In genomic region chr17:13601776-13602551, GRCh38 we compare ENCODE assay signal across 1 cellular context.
TF ChIP-seq lines count a peak whose summit lies in the region.

HS3ST3A1 (minus strand) TSS chr17:13601929; CDS start chr17:13601129, 800 bp downstream.

TF ChIP-seq in HEK293, 187 proteins besides CTCF, POLR2A, EP300 and RAD21 (continued from another document):
- 0 out of 2 replicates have a peak, but pooled peaks have one; percentile 44 for TF ChIP-seq ZNF518A (tag by site-specific recombination; conservative IDR thresholded peaks at IDR 0.05; ENCODE audit: low read depth)
- TF ChIP-seq ZNF621 (tag by site-specific recombination; IDR thresholded peaks at IDR 0.05), result no peak
- TF ChIP-seq ZNF561 (tag by site-specific recombination; IDR thresholded peaks at IDR 0.05; ENCODE audit: borderline replicate concordance), result peak; percentile 76; the same call in 1 of the 2 replicates
- TF ChIP-seq ZNF133 (tag by site-specific recombination; IDR thresholded peaks at IDR 0.05), result no peak
- TF ChIP-seq ZNF529 (tag by site-specific recombination; IDR thresholded peaks at IDR 0.05; ENCODE audit: insufficient replicate concordance), result no peak
- no peak for TF ChIP-seq SCRT1 (tag by site-specific recombination; IDR thresholded peaks at IDR 0.05; ENCODE audit: borderline replicate concordance)
- peak; percentile 60; the same call in 1 of the 2 replicates for TF ChIP-seq ZBTB21 (tag by site-specific recombination; IDR thresholded peaks at IDR 0.05)
- TF ChIP-seq ZNF155 (tag by site-specific recombination; IDR thresholded peaks at IDR 0.05), result no peak
- no peak for TF ChIP-seq HOXC10 (CRISPR knock-in tag; IDR thresholded peaks at IDR 0.05)
- TF ChIP-seq ZNF146 (tag by site-specific recombination; IDR thresholded peaks at IDR 0.05), result 0 out of 2 replicates have a peak, but pooled peaks have one; percentile 3
- no peak for TF ChIP-seq ZNF510 (tag by site-specific recombination; IDR thresholded peaks at IDR 0.05; ENCODE audit: insufficient replicate concordance)
- TF ChIP-seq ZNF585B (tag by site-specific recombination; IDR thresholded peaks at IDR 0.05), result no peak
- TF ChIP-seq ZNF571 (tag by site-specific recombination; IDR thresholded peaks at IDR 0.05), result no peak
- no peak for TF ChIP-seq ZNF169 (tag by site-specific recombination; IDR thresholded peaks at IDR 0.05)
- no peak for TF ChIP-seq ZNF544 (tag by site-specific recombination; IDR thresholded peaks at IDR 0.05)
- TF ChIP-seq ZNF48 (tag by site-specific recombination; IDR thresholded peaks at IDR 0.05), result no peak
- TF ChIP-seq ZFP69B (tag by site-specific recombination; IDR thresholded peaks at IDR 0.05), result 0 out of 2 replicates have a peak, but pooled peaks have one; percentile 25
- TF ChIP-seq ZNF449 (tag by site-specific recombination; IDR thresholded peaks at IDR 0.05), result peak; percentile 96
- 0 out of 2 replicates have a peak, but pooled peaks have one; percentile 6 for TF ChIP-seq ZSCAN4 (tag by site-specific recombination; IDR thresholded peaks at IDR 0.05)
- no peak for TF ChIP-seq ZNF830 (tag by site-specific recombination; IDR thresholded peaks at IDR 0.05; ENCODE audit: low read depth)
- no peak for TF ChIP-seq YY2 (tag by site-specific recombination; IDR thresholded peaks at IDR 0.05)
- peak; percentile 89 for TF ChIP-seq ZNF629 (tag by site-specific recombination; IDR thresholded peaks at IDR 0.05)
- no peak for TF ChIP-seq ZNF76 (tag by site-specific recombination; IDR thresholded peaks at IDR 0.05; ENCODE audit: borderline replicate concordance, low read depth)
- no peak for TF ChIP-seq ELK4 (IDR thresholded peaks at IDR 0.05; ENCODE audit: borderline replicate concordance, low read depth, low read length)
- TF ChIP-seq ZNF202 (tag by site-specific recombination; IDR thresholded peaks at IDR 0.05; ENCODE audit: borderline replicate concordance), result no peak
- TF ChIP-seq IKZF3 (tag by site-specific recombination; IDR thresholded peaks at IDR 0.05), result no peak
- TF ChIP-seq KLF8 (tag by site-specific recombination; IDR thresholded peaks at IDR 0.05), result peak; percentile 96
- peak; percentile 43 for TF ChIP-seq REST (tag by site-specific recombination; IDR thresholded peaks at IDR 0.05)
- TF ChIP-seq ZNF248 (tag by site-specific recombination; IDR thresholded peaks at IDR 0.05), result no peak
- no peak for TF ChIP-seq ZNF670 (tag by site-specific recombination; IDR thresholded peaks at IDR 0.05; ENCODE audit: low read depth)
- TF ChIP-seq ZSCAN18 (tag by site-specific recombination; IDR thresholded peaks at IDR 0.05), result no peak
- TF ChIP-seq ZNF626 (tag by site-specific recombination; IDR thresholded peaks at IDR 0.05), result no peak
- peak; percentile 80 for TF ChIP-seq ZBTB10 (tag by site-specific recombination; IDR thresholded peaks at IDR 0.05)
- TF ChIP-seq TRIM28 (IDR thresholded peaks at IDR 0.05; ENCODE audit: borderline replicate concordance, low read length), result peak; percentile 60; the same call in 1 of the 2 replicates
- TF ChIP-seq ZNF792 (tag by site-specific recombination; IDR thresholded peaks at IDR 0.05), result peak; percentile 67; the same call in 1 of the 2 replicates
TF ChIP-seq in HEK293: peak in this region for 75.
